12 cellular contexts compared by ENCODE assay signal in the genomic region with DNA sequence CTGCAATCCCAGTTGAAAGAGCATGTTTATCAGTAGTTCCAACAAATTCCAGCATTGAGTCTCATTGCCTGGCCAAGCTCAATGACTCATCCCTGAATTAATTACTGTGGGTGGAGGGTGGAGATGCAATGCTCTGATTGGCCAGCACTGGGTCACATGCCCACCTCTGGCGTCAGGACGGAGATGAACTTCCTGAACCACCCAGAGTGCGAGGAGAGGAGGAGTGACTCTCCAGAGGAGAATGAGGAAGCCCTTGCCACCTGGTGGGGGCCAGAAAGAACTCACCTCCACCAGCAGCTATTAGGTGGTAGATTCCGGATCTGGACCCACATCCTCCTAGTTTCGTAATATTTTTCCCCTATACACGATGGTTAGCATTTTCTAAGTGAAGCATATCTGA.
DNase-seq lines count a peak whose midpoint lies in the region; ATAC-seq, FAIRE-seq and TF ChIP-seq lines count a peak whose summit lies in the region.
"Had no signal": no experiment of that assay in that cellular context is flagged by ENCODE, and none has a peak within 500 bp of the region (broad histone marks: within the 10 kb centered on the region; RNA-seq: fewer than 3 reads in every experiment).

No MANE protein-coding gene starts in this region.

- FAIRE-seq in RCC 7860 (lab: Jason Lieb, UNC) (no peak), frontal cortex (lab: Jason Lieb, UNC) (no peak)

- H3K27ac ChIP-seq in breast epithelium (no peak overlapping the region), vagina (peak overlapping the region; percentile 2)
- H3K27ac ChIP-seq: thyroid gland had no signal

- CTCF ChIA-PET in MCF 10A (lab: Yijun Ruan, JAX) = interaction anchor here (0.6 kb wide), 1 partner anchor 641 kb away, joined by 3 read pairs; no protein-coding TSS in a partner anchor

- DNase-seq in MCF 10A (ENCODE audit: unreplicated experiment) (peak; percentile 37), breast epithelium (ENCODE audit: low spot score in 2 of 2) (no peak), RCC 7860 (ENCODE audit: low spot score) (peak; percentile 4), fibroblast of pulmonary artery (ENCODE audit: low read depth) (peak; percentile 18), vagina (ENCODE audit: extremely low spot score in 2 of 2) (no peak), frontal cortex (ENCODE audit: low spot score in 2 of 2) (no peak)
- DNase-seq: activated CD4-positive, alpha-beta T cell treated with anti-CD3 and anti-CD28 coated beads, Interleukin-2, amount 50 U/mL, for 48 hours; SIG-M5; thyroid gland had no signal

- no peaks in the 10 kb centered on the region for H3K9me3 Mint-ChIP-seq in MCF 10A (ENCODE audit: unreplicated experiment)

- intact Hi-C loops in MCF 10A (cut with micrococcal nuclease) = no loop called here
- intact Hi-C loops in breast epithelium (cut with DNase I; ENCODE audit: low total_unique reads) = no loop called here
- intact Hi-C loops in vagina (cut with DNase I) = no loop called here

- no TSS peak for BruUV-seq in MCF 10A (replicated peaks; lab: Mats Ljungman, UMichigan)

- POLR2A ChIA-PET in MCF 10A (lab: Yijun Ruan, JAX) = no interaction called here

- H3K4me3 ChIP-seq in breast epithelium (no peak overlapping the region), fibroblast of pulmonary artery (replicated peaks; ENCODE audit: low read depth, low read length) (no peak overlapping the region), vagina (no peak overlapping the region)
- H3K4me3 ChIP-seq: thyroid gland had no signal

- H3K27me3 Mint-ChIP-seq in MCF 10A (ENCODE audit: insufficient read depth, unreplicated experiment) = no peaks in the 10 kb centered on the region

- TF ChIP-seq POLR2A in breast epithelium (IDR thresholded peaks at IDR 0.05) (no peak), vagina (IDR thresholded peaks at IDR 0.05) (no peak)

- no peak overlapping the region for H3K4me3 Mint-ChIP-seq in MCF 10A (ENCODE audit: unreplicated experiment)
- H3K4me3 Mint-ChIP-seq: activated naive CD8-positive, alpha-beta T cell had no signal

- no peaks in the 10 kb centered on the region for H3K9me3 ChIP-seq in breast epithelium
- H3K9me3 ChIP-seq in vagina = no peaks in the 10 kb centered on the region
- H3K9me3 ChIP-seq: thyroid gland had no signal

- H3K4me1 ChIP-seq in breast epithelium = no peaks in the 10 kb centered on the region
- no peaks in the 10 kb centered on the region for H3K4me1 ChIP-seq in vagina
- H3K4me1 ChIP-seq: thyroid gland had no signal

- H3K27me3 ChIP-seq in breast epithelium (no peaks in the 10 kb centered on the region), vagina (no peaks in the 10 kb centered on the region)
- H3K27me3 ChIP-seq: thyroid gland had no signal

- H3K4me1 Mint-ChIP-seq in MCF 10A (ENCODE audit: insufficient read depth, unreplicated experiment) = peaks cover 9% of the 10 kb centered on the region

- ATAC-seq in HG03175 (IDR thresholded peaks at IDR 0.05; ENCODE audit: unreplicated experiment) (no peak), GM19397 (IDR thresholded peaks at IDR 0.05; ENCODE audit: unreplicated experiment) (no peak)

- no peak overlapping the region for H3K27ac Mint-ChIP-seq in MCF 10A (ENCODE audit: low read depth, unreplicated experiment)
- H3K27ac Mint-ChIP-seq: activated naive CD8-positive, alpha-beta T cell had no signal

- TF ChIP-seq CTCF in MCF 10A (IDR thresholded peaks at IDR 0.05; ENCODE audit: unreplicated experiment) (no peak), breast epithelium (IDR thresholded peaks at IDR 0.05) (no peak), fibroblast of pulmonary artery (IDR thresholded peaks at IDR 0.05; ENCODE audit: low read length, missing control alignments) (no peak), vagina (IDR thresholded peaks at IDR 0.05) (no peak)

- H3K36me3 ChIP-seq in breast epithelium = no peaks in the 10 kb centered on the region
- no peaks in the 10 kb centered on the region for H3K36me3 ChIP-seq in vagina
- H3K36me3 ChIP-seq: thyroid gland had no signal

- H3K36me3 Mint-ChIP-seq in MCF 10A (ENCODE audit: insufficient read depth, unreplicated experiment) = no peaks in the 10 kb centered on the region
- H3K36me3 Mint-ChIP-seq: activated naive CD8-positive, alpha-beta T cell had no signal

Comparison
In these comparisons a context has a peak if more than half of its experiments do, and no peak if none do; other contexts are left out.
1. DNase-seq: peak in MCF 10A (single experiment), RCC 7860 (single experiment) and fibroblast of pulmonary artery (single experiment); none in breast epithelium (0 of 2), vagina (0 of 2) and frontal cortex (0 of 2).